Comparison of ENCODE assay signal across 1 cellular context in the genomic region with DNA sequence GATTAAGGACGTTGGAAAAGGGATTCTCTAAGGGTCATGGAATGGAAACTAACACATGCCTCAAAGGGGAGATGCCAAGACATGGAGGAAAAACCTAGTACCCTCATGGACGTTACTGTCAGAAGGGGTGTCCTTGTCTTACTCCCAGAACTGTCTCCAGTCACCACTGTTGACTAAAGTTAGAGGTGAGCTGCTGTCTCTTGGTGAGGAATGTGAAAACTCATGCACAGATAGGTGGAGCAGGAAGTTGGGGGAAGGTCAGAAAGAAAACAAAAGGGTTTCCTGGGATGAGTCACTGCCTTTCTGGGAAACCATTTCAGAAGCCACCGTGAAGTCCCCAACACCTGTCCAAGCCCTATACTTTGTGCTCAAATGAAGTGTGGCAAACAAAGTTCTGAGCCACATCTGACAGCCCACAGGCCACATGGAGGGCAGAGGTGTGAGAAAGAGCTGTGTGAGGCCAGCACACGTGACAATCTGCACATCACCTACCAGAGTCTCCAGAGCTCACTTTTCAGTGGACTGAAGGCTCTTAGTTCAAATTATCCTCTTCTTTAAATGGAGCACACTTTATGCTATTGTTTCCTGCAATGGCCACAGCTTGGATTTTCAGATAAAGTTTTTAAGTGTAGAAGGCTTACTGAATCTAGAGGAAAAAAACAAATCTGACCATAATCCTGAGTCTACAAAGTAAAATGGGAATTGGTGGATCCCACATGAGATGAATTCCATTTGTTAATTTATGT.
TF ChIP-seq lines count a peak whose summit lies in the region.

No MANE protein-coding gene starts in this region.

TF ChIP-seq in HepG2, 621 proteins besides CTCF, POLR2A, EP300 and RAD21 (continued from another document):
- TF ChIP-seq, protein P1, sequence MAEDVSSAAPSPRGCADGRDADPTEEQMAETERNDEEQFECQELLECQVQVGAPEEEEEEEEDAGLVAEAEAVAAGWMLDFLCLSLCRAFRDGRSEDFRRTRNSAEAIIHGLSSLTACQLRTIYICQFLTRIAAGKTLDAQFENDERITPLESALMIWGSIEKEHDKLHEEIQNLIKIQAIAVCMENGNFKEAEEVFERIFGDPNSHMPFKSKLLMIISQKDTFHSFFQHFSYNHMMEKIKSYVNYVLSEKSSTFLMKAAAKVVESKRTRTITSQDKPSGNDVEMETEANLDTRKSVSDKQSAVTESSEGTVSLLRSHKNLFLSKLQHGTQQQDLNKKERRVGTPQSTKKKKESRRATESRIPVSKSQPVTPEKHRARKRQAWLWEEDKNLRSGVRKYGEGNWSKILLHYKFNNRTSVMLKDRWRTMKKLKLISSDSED (CRISPR knock-in tag; IDR thresholded peaks at IDR 0.05), result peak; percentile 94
- TF ChIP-seq GATAD2A (CRISPR knock-in tag; IDR thresholded peaks at IDR 0.05), result peak; percentile 100
- TF ChIP-seq, protein P2, sequence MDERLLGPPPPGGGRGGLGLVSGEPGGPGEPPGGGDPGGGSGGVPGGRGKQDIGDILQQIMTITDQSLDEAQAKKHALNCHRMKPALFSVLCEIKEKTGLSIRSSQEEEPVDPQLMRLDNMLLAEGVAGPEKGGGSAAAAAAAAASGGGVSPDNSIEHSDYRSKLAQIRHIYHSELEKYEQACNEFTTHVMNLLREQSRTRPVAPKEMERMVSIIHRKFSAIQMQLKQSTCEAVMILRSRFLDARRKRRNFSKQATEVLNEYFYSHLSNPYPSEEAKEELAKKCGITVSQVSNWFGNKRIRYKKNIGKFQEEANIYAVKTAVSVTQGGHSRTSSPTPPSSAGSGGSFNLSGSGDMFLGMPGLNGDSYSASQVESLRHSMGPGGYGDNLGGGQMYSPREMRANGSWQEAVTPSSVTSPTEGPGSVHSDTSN (CRISPR knock-in tag; IDR thresholded peaks at IDR 0.05), result peak; percentile 66
- TF ChIP-seq, protein P3, sequence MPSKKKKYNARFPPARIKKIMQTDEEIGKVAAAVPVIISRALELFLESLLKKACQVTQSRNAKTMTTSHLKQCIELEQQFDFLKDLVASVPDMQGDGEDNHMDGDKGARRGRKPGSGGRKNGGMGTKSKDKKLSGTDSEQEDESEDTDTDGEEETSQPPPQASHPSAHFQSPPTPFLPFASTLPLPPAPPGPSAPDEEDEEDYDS (CRISPR knock-in tag; IDR thresholded peaks at IDR 0.05), result peak; percentile 96
- TF ChIP-seq, protein P4, sequence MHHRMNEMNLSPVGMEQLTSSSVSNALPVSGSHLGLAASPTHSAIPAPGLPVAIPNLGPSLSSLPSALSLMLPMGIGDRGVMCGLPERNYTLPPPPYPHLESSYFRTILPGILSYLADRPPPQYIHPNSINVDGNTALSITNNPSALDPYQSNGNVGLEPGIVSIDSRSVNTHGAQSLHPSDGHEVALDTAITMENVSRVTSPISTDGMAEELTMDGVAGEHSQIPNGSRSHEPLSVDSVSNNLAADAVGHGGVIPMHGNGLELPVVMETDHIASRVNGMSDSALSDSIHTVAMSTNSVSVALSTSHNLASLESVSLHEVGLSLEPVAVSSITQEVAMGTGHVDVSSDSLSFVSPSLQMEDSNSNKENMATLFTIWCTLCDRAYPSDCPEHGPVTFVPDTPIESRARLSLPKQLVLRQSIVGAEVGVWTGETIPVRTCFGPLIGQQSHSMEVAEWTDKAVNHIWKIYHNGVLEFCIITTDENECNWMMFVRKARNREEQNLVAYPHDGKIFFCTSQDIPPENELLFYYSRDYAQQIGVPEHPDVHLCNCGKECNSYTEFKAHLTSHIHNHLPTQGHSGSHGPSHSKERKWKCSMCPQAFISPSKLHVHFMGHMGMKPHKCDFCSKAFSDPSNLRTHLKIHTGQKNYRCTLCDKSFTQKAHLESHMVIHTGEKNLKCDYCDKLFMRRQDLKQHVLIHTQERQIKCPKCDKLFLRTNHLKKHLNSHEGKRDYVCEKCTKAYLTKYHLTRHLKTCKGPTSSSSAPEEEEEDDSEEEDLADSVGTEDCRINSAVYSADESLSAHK (CRISPR knock-in tag; IDR thresholded peaks at IDR 0.05; ENCODE audit: borderline replicate concordance), result 0 out of 2 replicates have a peak, but pooled peaks have one; percentile 41
- no peak; the same call in 1 of the 2 replicates for TF ChIP-seq ZNF713 (CRISPR knock-in tag; IDR thresholded peaks at IDR 0.05)
- 0 out of 2 replicates have a peak, but pooled peaks have one; percentile 56 for TF ChIP-seq ZSCAN22 (CRISPR knock-in tag; IDR thresholded peaks at IDR 0.05)
- TF ChIP-seq ZNF496 (CRISPR knock-in tag; IDR thresholded peaks at IDR 0.05; ENCODE audit: insufficient replicate concordance), result no peak
- TF ChIP-seq ZNF746 (CRISPR knock-in tag; IDR thresholded peaks at IDR 0.05), result no peak
- 0 out of 2 replicates have a peak, but pooled peaks have one; percentile 64 for TF ChIP-seq TMF1 (CRISPR knock-in tag; IDR thresholded peaks at IDR 0.05; ENCODE audit: low read depth)
- TF ChIP-seq HNRNPL (IDR thresholded peaks at IDR 0.05; ENCODE audit: low read depth, low read length), result no peak
